Comparison of ENCODE assay signal across 12 cellular contexts in the genomic region with DNA sequence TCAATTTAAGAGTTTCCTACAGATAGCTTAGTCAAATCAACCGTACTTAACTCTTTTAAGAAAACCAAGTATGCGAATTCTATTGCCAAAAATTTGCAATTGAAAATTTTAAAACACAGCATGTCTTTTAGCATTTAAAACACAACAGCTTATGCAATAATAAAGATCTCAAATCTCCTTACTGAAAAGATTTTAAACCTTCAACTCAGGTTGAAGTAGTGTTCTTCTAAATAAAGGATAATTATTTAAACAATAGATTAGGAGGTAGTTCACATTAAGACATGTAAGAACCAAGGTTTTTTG. TPM values are rescaled to one million over a fixed set of nuclear protein-coding genes. Genes with fewer than 3 reads are reported as not detected.
DNase-seq lines count a peak whose midpoint lies in the region; ATAC-seq and TF ChIP-seq lines count a peak whose summit lies in the region.
"Had no signal": no experiment of that assay in that cellular context is flagged by ENCODE, and none has a peak within 500 bp of the region (broad histone marks: within the 10 kb centered on the region; RNA-seq: fewer than 3 reads in every experiment).

No MANE protein-coding gene starts in this region.

- H3K36me3 Mint-ChIP-seq in CD4-positive, alpha-beta memory T cell: peaks cover 25 to 57% of the 10 kb centered on the region in 2 donors
- H3K36me3 Mint-ChIP-seq in naive thymus-derived CD8-positive, alpha-beta T cell: peaks cover 0 to 30% (median 22%) of the 10 kb centered on the region in 3 donors

- no peaks in the 10 kb centered on the region for H3K9me3 Mint-ChIP-seq in CD4-positive, alpha-beta memory T cell
- H3K9me3 Mint-ChIP-seq in naive thymus-derived CD8-positive, alpha-beta T cell: no peaks in the 10 kb centered on the region

- H3K4me2 ChIP-seq in Loucy (ENCODE audit: low read depth, low read length, poor library complexity, severe bottlenecking): peak overlapping the region; percentile 96

- no peaks in the 10 kb centered on the region for H3K9me3 ChIP-seq in CD4-positive, alpha-beta memory T cell (ENCODE audit: control insufficient read depth in 1 of 2, low read length in 2 of 2)
- no peaks in the 10 kb centered on the region for H3K9me3 ChIP-seq in Loucy (ENCODE audit: insufficient read depth, low read depth, low read length)

- intact Hi-C loops in CD4-positive, alpha-beta memory T cell (cut with micrococcal nuclease): no loop called here

- H2AFZ ChIP-seq in Loucy (ENCODE audit: low read length): no peak overlapping the region

- peak overlapping the region; percentile 76 to 96 (median 92) for H3K4me3 Mint-ChIP-seq in CD4-positive, alpha-beta memory T cell
- peak overlapping the region; percentile 70 to 96 (median 91) for H3K4me3 Mint-ChIP-seq in naive thymus-derived CD8-positive, alpha-beta T cell

- no peak for ATAC-seq in naive thymus-derived CD8-positive, alpha-beta T cell
- ATAC-seq in GM18498 (IDR thresholded peaks at IDR 0.05; ENCODE audit: unreplicated experiment) (no peak), GM19397 (IDR thresholded peaks at IDR 0.05; ENCODE audit: unreplicated experiment) (no peak)
- ATAC-seq: left colon had no signal

- peak overlapping the region in 1 of 7 donors; percentile 6 for H3K27ac Mint-ChIP-seq in CD4-positive, alpha-beta memory T cell
- H3K27ac Mint-ChIP-seq in naive thymus-derived CD8-positive, alpha-beta T cell: peak overlapping the region in 1 of 10 donors; percentile 43

- H3K79me2 ChIP-seq in Loucy (ENCODE audit: insufficient read depth, low read length): peaks cover 100% of the 10 kb centered on the region

- DNase-seq in CD4-positive, alpha-beta memory T cell: no peak
- DNase-seq in coronary artery (ENCODE audit: low spot score): no peak
- no peak for DNase-seq in naive thymus-derived CD8-positive, alpha-beta T cell
- DNase-seq in DMS79 treated with DMSO at 0.1 percent for 48 hours (lab: John Stamatoyannopoulos, UW): no peak
- DNase-seq in SW 1271 (lab: John Stamatoyannopoulos, UW): no peak
- DNase-seq: activated gamma-delta T cell treated with Interleukin-2 at 50 U/mL for 16 hours; left colon; stimulated activated CD4-positive, alpha-beta T cell treated with anti-CD3 and anti-CD28 coated beads, Interleukin-4, amount 100 ng/mL, for 1 hour had no signal

- CTCF ChIA-PET in CD4-positive, alpha-beta memory T cell (lab: Charles Lee; ENCODE audit: partially characterized antibody): interaction anchor here (0.7 to 0.8 kb wide), 2 partner anchors 32 to 427 kb away, joined by 3 to 4 read pairs; no protein-coding TSS in a partner anchor

- TF ChIP-seq CTCF in Loucy (conservative IDR thresholded peaks at IDR 0.05; ENCODE audit: low read length) (no peak), coronary artery (IDR thresholded peaks at IDR 0.05) (no peak)

- peaks cover 54 to 88% (median 68%) of the 10 kb centered on the region in 4 donors for H3K4me1 Mint-ChIP-seq in CD4-positive, alpha-beta memory T cell
- peaks cover 21 to 92% (median 68%) of the 10 kb centered on the region in 4 donors for H3K4me1 Mint-ChIP-seq in naive thymus-derived CD8-positive, alpha-beta T cell

- H3K27me3 Mint-ChIP-seq in CD4-positive, alpha-beta memory T cell: no peaks in the 10 kb centered on the region
- no peaks in the 10 kb centered on the region for H3K27me3 Mint-ChIP-seq in naive thymus-derived CD8-positive, alpha-beta T cell

- POLR2A ChIA-PET in CD4-positive, alpha-beta memory T cell (lab: Charles Lee; ENCODE audit: partially characterized antibody): interaction anchor here (0.6 to 1.3 kb wide), 3 partner anchors 48 to 105 kb away, joined by 3 read pairs; no protein-coding TSS in a partner anchor
- POLR2A ChIA-PET in naive thymus-derived CD8-positive, alpha-beta T cell (lab: Charles Lee): no interaction called here

- no peak overlapping the region for H3K27ac ChIP-seq in CD4-positive, alpha-beta memory T cell (ENCODE audit: low read depth, low read length)
- peak overlapping the region in 1 of 2 donors; percentile 22 for H3K27ac ChIP-seq in coronary artery
- H3K27ac ChIP-seq: RWPE1 had no signal

- peak overlapping the region; percentile 4 to 9 for H3K4me3 ChIP-seq in CD4-positive, alpha-beta memory T cell (ENCODE audit: low read length in 2 of 2)
- H3K4me3 ChIP-seq in Loucy (ENCODE audit: low read length, poor library complexity, severe bottlenecking) (peak overlapping the region; percentile 98), coronary artery (peak overlapping the region; percentile 92)

- H3K9me2 ChIP-seq in Loucy (replicated peaks; ENCODE audit: low read depth, low read length): no peaks in the 10 kb centered on the region

- H4K20me1 ChIP-seq in Loucy (ENCODE audit: insufficient read depth, low read length, poor library complexity, severe bottlenecking): peaks cover 96% of the 10 kb centered on the region

- peak overlapping the region; percentile 84 for H3K9ac ChIP-seq in Loucy (ENCODE audit: low read depth, low read length, poor library complexity, severe bottlenecking)

- H3K4me1 ChIP-seq in CD4-positive, alpha-beta memory T cell (ENCODE audit: insufficient read depth, low read length): peaks cover 91% of the 10 kb centered on the region
- H3K4me1 ChIP-seq in Loucy (ENCODE audit: insufficient read depth, low read length, poor library complexity, severe bottlenecking): peaks cover 75% of the 10 kb centered on the region

- H3K27me3 ChIP-seq in CD4-positive, alpha-beta memory T cell (ENCODE audit: insufficient read depth, low read length): no peaks in the 10 kb centered on the region
- no peaks in the 10 kb centered on the region for H3K27me3 ChIP-seq in Loucy (ENCODE audit: insufficient read depth, low read length, poor library complexity, severe bottlenecking)

- H3K36me3 ChIP-seq in CD4-positive, alpha-beta memory T cell (ENCODE audit: insufficient read depth, low read length): peaks cover 9% of the 10 kb centered on the region
- H3K36me3 ChIP-seq in Loucy (ENCODE audit: insufficient read depth, low read length): no peaks in the 10 kb centered on the region; the same call in 1 of the 2 replicates

- no peaks in the 10 kb centered on the region for H3F3A ChIP-seq in Loucy (ENCODE audit: low read depth)

RNA-seq across cellular contexts. Expression of a gene that starts 5.5 kb away (rescaled TPM):
- total RNA-seq in CD4-positive, alpha-beta memory T cell: 100 to 1,000 TPM; 161 to 164 TPM
- 100 to 1,000 TPM in 1 of 2 donors, 10 to 100 TPM in 1; 92.0 to 125 TPM for polyA plus RNA-seq in CD4-positive, alpha-beta memory T cell
- 100 to 1,000 TPM; 131 to 133 TPM for total RNA-seq in naive thymus-derived CD8-positive, alpha-beta T cell
- 10 to 100 TPM; 60.2 to 83.9 (median 67.1) TPM for polyA plus RNA-seq in naive thymus-derived CD8-positive, alpha-beta T cell

Comparison
In these comparisons a context has a peak if more than half of its experiments do, and no peak if none do; other contexts are left out.
1. H3K4me3 ChIP-seq: peak in every context shown above with its lines; median percentile 98 in Loucy; 92 in coronary artery; 6 in CD4-positive, alpha-beta memory T cell.